ENCODE assay signal across 11 cellular contexts in the genomic region with DNA sequence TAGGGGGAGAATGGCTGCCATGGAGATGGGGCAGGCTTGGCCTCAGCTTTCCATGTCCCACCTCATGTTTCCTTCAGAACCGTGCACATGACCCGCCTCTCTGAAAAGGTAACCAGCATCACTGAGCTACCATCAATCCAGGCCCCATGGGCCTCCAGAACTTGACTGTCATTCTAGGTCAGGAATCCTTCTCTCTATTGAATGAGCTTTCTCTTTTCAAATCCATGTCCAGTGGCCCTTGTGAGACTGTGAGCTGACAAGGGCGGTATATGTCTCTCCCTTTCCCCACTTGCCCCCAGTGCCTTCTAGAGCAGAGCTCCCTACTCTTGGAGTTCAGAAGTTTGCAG. TPM values are rescaled to one million over a fixed set of nuclear protein-coding genes. Genes with fewer than 3 reads are reported as not detected.
A peak's percentile ranks its signal among the peaks of the same experiment; 100 is the strongest.
DNase-seq lines count a peak whose midpoint lies in the region; ATAC-seq and TF ChIP-seq lines count a peak whose summit lies in the region.
"Had no signal": no experiment of that assay in that cellular context is flagged by ENCODE, and none has a peak within 500 bp of the region (broad histone marks: within the 10 kb centered on the region; RNA-seq: fewer than 3 reads in every experiment).

No MANE protein-coding gene starts in this region.

- TF ChIP-seq CTCF in HFFc6 (IDR thresholded peaks at IDR 0.05) (no peak), brain microvascular endothelial cell (IDR thresholded peaks at IDR 0.05; ENCODE audit: low read depth, low read length, missing control alignments) (no peak), stomach (IDR thresholded peaks at IDR 0.05) (no peak)

- in situ Hi-C loops in brain microvascular endothelial cell (cut with HindIII; ENCODE audit: low pct_ligation_motif_present, low sequenced_read_pairs) = no loop called here

- WGBS in stomach, 5 donors = 61 to 81% (median 68%) methylated on average over 3 of the region's 3 CpGs

- intact Hi-C loops in stomach (cut with DNase I; ENCODE audit: low total_unique reads) (no loop called here), sciatic nerve (cut with DNase I) (loop anchor here (10.0 kb wide), 1 partner anchor 58 kb away; no protein-coding TSS in a partner anchor)

- ATAC-seq in sciatic nerve = no peak
- ATAC-seq: activated CD8-positive, alpha-beta T cell treated with anti-CD3 and anti-CD28 coated beads, Interleukin-2, amount 10 ng/mL, durations not matched to agents 7 days and 5 days had no signal

- H3K4me1 Mint-ChIP-seq in HFFc6 (ENCODE audit: low read depth) = peaks cover 88% of the 10 kb centered on the region

- peaks cover 17% of the 10 kb centered on the region for H3K27me3 Mint-ChIP-seq in HFFc6 (ENCODE audit: insufficient read depth)

- no peak for TF ChIP-seq EP300 in stomach (IDR thresholded peaks at IDR 0.05)

- no peak for DNase-seq in HFFc6
- DNase-seq in brain microvascular endothelial cell = no peak
- peak; percentile 16 for DNase-seq in medulla oblongata (ENCODE audit: extremely low spot score)
- DNase-seq in stomach = no peak
- DNase-seq in NCI-H2227 treated with DMSO at 0.1 percent for 48 hours (lab: John Stamatoyannopoulos, UW) = no peak
- DNase-seq in LoVo (ENCODE audit: low spot score) = no peak
- no peak for DNase-seq in sciatic nerve (ENCODE audit: low spot score)
- no peak for DNase-seq in activated CD4-positive, alpha-beta T cell treated with anti-CD3 and anti-CD28 coated beads, Interleukin-2, amount 50 U/mL, for 4 hours
- DNase-seq: activated CD8-positive, alpha-beta T cell treated with anti-CD3 and anti-CD28 coated beads, Interleukin-2, amount 10 ng/mL, durations not matched to agents 7 days and 5 days; MM.1S had no signal

- H3K27ac Mint-ChIP-seq in HFFc6 = peak overlapping the region; percentile 87
- H3K27ac Mint-ChIP-seq: activated CD8-positive, alpha-beta T cell treated with anti-CD3 and anti-CD28 coated beads, Interleukin-2, amount 10 ng/mL, durations not matched to agents 7 days and 5 days; CD14-positive monocyte had no signal

- no peaks in the 10 kb centered on the region for H3K27me3 ChIP-seq in brain microvascular endothelial cell (replicated peaks)
- H3K27me3 ChIP-seq in stomach = no peaks in the 10 kb centered on the region

- no peaks in the 10 kb centered on the region for H3K9me3 ChIP-seq in stomach

- peaks cover 56% of the 10 kb centered on the region for H3K36me3 Mint-ChIP-seq in HFFc6 (ENCODE audit: low read depth)

- H3K27ac ChIP-seq in brain microvascular endothelial cell (peak overlapping the region; percentile 98), stomach (peak overlapping the region; percentile 5 to 96 (median 95))

- no peak overlapping the region for H3K4me3 ChIP-seq in brain microvascular endothelial cell (ENCODE audit: low read depth, low read length)
- peak overlapping the region; percentile 6 to 77 (median 12) for H3K4me3 ChIP-seq in stomach

- peaks cover 65 to 94% (median 81%) of the 10 kb centered on the region in 4 donors for H3K4me1 ChIP-seq in stomach

- peaks cover 55% of the 10 kb centered on the region for H3K36me3 ChIP-seq in brain microvascular endothelial cell (replicated peaks)
- H3K36me3 ChIP-seq in stomach = peaks cover 0 to 10% (median 5%) of the 10 kb centered on the region in 4 donors

- H3K9me3 Mint-ChIP-seq in HFFc6 = no peaks in the 10 kb centered on the region
- H3K9me3 Mint-ChIP-seq: CD14-positive monocyte had no signal

- peak overlapping the region; percentile 93 for H3K4me3 Mint-ChIP-seq in HFFc6
- H3K4me3 Mint-ChIP-seq: activated CD8-positive, alpha-beta T cell treated with anti-CD3 and anti-CD28 coated beads, Interleukin-2, amount 10 ng/mL, durations not matched to agents 7 days and 5 days; CD14-positive monocyte had no signal

- no peak for TF ChIP-seq POLR2A in stomach (IDR thresholded peaks at IDR 0.05)

RNA-seq across cellular contexts. Expression of gene CSRP1, which starts 4.4 kb away (rescaled TPM):
- 100 to 1,000 TPM; 540 to 614 (median 577) TPM for total RNA-seq in HFFc6 (2021; fragmentation: NEBNext Ultra II Directional; extraction: Animal tissue kit (Norgen Biotek cat#: 25700))
- total RNA-seq in stomach (1,000 to 10,000 TPM in 2 of 5 donors, 100 to 1,000 TPM in 3; 304 to 2,162 (median 853) TPM), sciatic nerve (768 TPM)
- 100 to 1,000 TPM; 220 to 641 (median 274) TPM for polyA plus RNA-seq in stomach

RNA-seq across cellular contexts. Expression of gene PHLDA3, which starts 33.5 kb away (rescaled TPM):
- 100 to 1,000 TPM; 101 to 113 (median 108) TPM for total RNA-seq in HFFc6 (2021; fragmentation: NEBNext Ultra II Directional; extraction: Animal tissue kit (Norgen Biotek cat#: 25700))
- total RNA-seq in stomach (10 to 100 TPM in 4 of 5 donors, 1 to 10 TPM in 1; 4.0 to 66.5 (median 12.7) TPM), sciatic nerve (159 TPM)
- polyA plus RNA-seq in stomach = 10 to 100 TPM; 21.5 to 45.4 (median 29.9) TPM
- polyA plus RNA-seq: CD14-positive monocyte had no signal

RNA-seq across cellular contexts. Expression of gene NAV1, which starts 36.4 kb away (rescaled TPM):
- 10 to 100 TPM; 72.9 to 88.0 (median 78.4) TPM for total RNA-seq in HFFc6 (2021; fragmentation: NEBNext Ultra II Directional; extraction: Animal tissue kit (Norgen Biotek cat#: 25700))
- total RNA-seq in stomach (10 to 100 TPM in 4 of 5 donors, 1 to 10 TPM in 1; 8.2 to 33.0 (median 17.3) TPM), sciatic nerve (84.0 TPM)
- polyA plus RNA-seq in stomach = 1 to 10 TPM; 3.0 to 4.7 (median 4.7) TPM
